28 cellular contexts compared by ENCODE assay signal in genomic region chr1:102977293-102977692, GRCh38.
"Had no signal": no experiment of that assay in that cellular context is flagged by ENCODE, and none has a peak within 500 bp of the region (broad histone marks: within the 10 kb centered on the region; RNA-seq: fewer than 3 reads in every experiment).

No MANE protein-coding gene starts in this region.

- H3K36me3 ChIP-seq: neural progenitor cell, ovary, sigmoid colon, stomach, thoracic aorta, thyroid gland, tibial nerve, upper lobe of left lung, vagina had no signal

- H3K9me3 ChIP-seq: ovary, psoas muscle, sigmoid colon, stomach, thoracic aorta, thyroid gland, tibial nerve, upper lobe of left lung, vagina had no signal

- H3K79me2 ChIP-seq: parathyroid adenoma had no signal

- H3K4me2 ChIP-seq: neural progenitor cell had no signal

- DNase-seq: natural killer cell; occipital lobe; ovary; posterior cingulate gyrus; psoas muscle; right cardiac atrium; sigmoid colon; small intestine; stimulated activated CD4-positive, alpha-beta T cell treated with anti-CD3 and anti-CD28 coated beads, Interleukin-15, amount 100 ng/mL, for 24 hours; stimulated activated CD4-positive, alpha-beta T cell treated with anti-CD3 and anti-CD28 coated beads, Interleukin-2, amount 100 ng/mL, for 24 hours; stimulated activated CD4-positive, alpha-beta T cell treated with anti-CD3 and anti-CD28 coated beads, Interleukin-2, amount 100 ng/mL, for 48 hours; stimulated activated CD4-positive, alpha-beta T cell treated with anti-CD3 and anti-CD28 coated beads, Interleukin-4, amount 100 ng/mL, for 24 hours; stimulated activated naive B cell treated with anti-CD40 and anti-IgM and Interleukin-4, amounts not matched to agents 10 μg/mL and 1 μg/mL and 100 μg/mL, for 72 hours; stimulated activated naive CD4-positive, alpha-beta T cell treated with Interleukin-2 at 50 U/mL for 16 hours; stomach; thyroid gland; trophoblast cell; upper lobe of left lung had no signal

- H3K36me3 Mint-ChIP-seq: natural killer cell; stimulated activated effector memory CD8-positive, alpha-beta T cell treated with anti-CD3 and anti-CD28 coated beads, Interleukin-12 subunit alpha, Interleukin-12 subunit beta, amount 100 ng/mL, for 72 hours; stimulated activated naive B cell treated with anti-CD40 and anti-IgM and Interleukin-4, amounts not matched to agents 10 μg/mL and 1 μg/mL and 100 μg/mL, for 72 hours had no signal

- H3K4me1 Mint-ChIP-seq: natural killer cell; nephron; neural progenitor cell; stimulated activated effector memory CD8-positive, alpha-beta T cell treated with anti-CD3 and anti-CD28 coated beads, Interleukin-12 subunit alpha, Interleukin-12 subunit beta, amount 100 ng/mL, for 72 hours; stimulated activated naive B cell treated with anti-CD40 and anti-IgM and Interleukin-4, amounts not matched to agents 10 μg/mL and 1 μg/mL and 100 μg/mL, for 72 hours had no signal

- H3K9me3 Mint-ChIP-seq: natural killer cell; nephron; neural progenitor cell; stimulated activated effector memory CD8-positive, alpha-beta T cell treated with anti-CD3 and anti-CD28 coated beads, Interleukin-12 subunit alpha, Interleukin-12 subunit beta, amount 100 ng/mL, for 72 hours; stimulated activated naive B cell treated with anti-CD40 and anti-IgM and Interleukin-4, amounts not matched to agents 10 μg/mL and 1 μg/mL and 100 μg/mL, for 72 hours; stimulated activated naive CD8-positive, alpha-beta T cell treated with anti-CD3 and anti-CD28 coated beads, Interleukin-15, Interleukin-2, amounts not matched to agents 100 ng/mL and 50 ng/mL, for 24 hours had no signal

- FAIRE-seq: small intestine, urothelium cell line had no signal

- H3K4me1 ChIP-seq: neural progenitor cell, parathyroid adenoma, psoas muscle, sigmoid colon, stomach, thyroid gland, tibial nerve, upper lobe of left lung, vagina had no signal

- H3K9ac ChIP-seq: neural progenitor cell, parathyroid adenoma had no signal

- H3K4me3 Mint-ChIP-seq: natural killer cell; nephron; neural progenitor cell; stimulated activated effector memory CD8-positive, alpha-beta T cell treated with anti-CD3 and anti-CD28 coated beads, Interleukin-12 subunit alpha, Interleukin-12 subunit beta, amount 100 ng/mL, for 72 hours; stimulated activated naive B cell treated with anti-CD40 and anti-IgM and Interleukin-4, amounts not matched to agents 10 μg/mL and 1 μg/mL and 100 μg/mL, for 72 hours; stimulated activated naive CD8-positive, alpha-beta T cell treated with anti-CD3 and anti-CD28 coated beads, Interleukin-15, Interleukin-2, amounts not matched to agents 100 ng/mL and 50 ng/mL, for 24 hours had no signal

- H3K27me3 ChIP-seq: neural progenitor cell, ovary, sigmoid colon, stomach, thyroid gland, tibial nerve, upper lobe of left lung, vagina had no signal

- ATAC-seq: natural killer cell; psoas muscle; right cardiac atrium; stimulated activated effector memory CD8-positive, alpha-beta T cell treated with anti-CD3 and anti-CD28 coated beads, Interleukin-12 subunit alpha, Interleukin-12 subunit beta, amount 100 ng/mL, for 72 hours; stimulated activated naive B cell treated with anti-CD40 and anti-IgM and Interleukin-4, amounts not matched to agents 10 μg/mL and 1 μg/mL and 100 μg/mL, for 72 hours had no signal

- H2AFZ ChIP-seq: neural progenitor cell, parathyroid adenoma had no signal

- H3K27me3 Mint-ChIP-seq: progenitor cell of endocrine pancreas; stimulated activated naive B cell treated with anti-CD40 and anti-IgM and Interleukin-4, amounts not matched to agents 10 μg/mL and 1 μg/mL and 100 μg/mL, for 72 hours; stimulated activated naive CD8-positive, alpha-beta T cell treated with anti-CD3 and anti-CD28 coated beads, Interleukin-15, Interleukin-2, amounts not matched to agents 100 ng/mL and 50 ng/mL, for 24 hours had no signal

- H3K27ac ChIP-seq: neural progenitor cell, ovary, parathyroid adenoma, psoas muscle, sigmoid colon, stomach, thoracic aorta, thyroid gland, tibial nerve, upper lobe of left lung, vagina had no signal

- H3K27ac Mint-ChIP-seq: natural killer cell; nephron; neural progenitor cell; progenitor cell of endocrine pancreas; stimulated activated effector memory CD8-positive, alpha-beta T cell treated with anti-CD3 and anti-CD28 coated beads, Interleukin-12 subunit alpha, Interleukin-12 subunit beta, amount 100 ng/mL, for 72 hours; stimulated activated naive B cell treated with anti-CD40 and anti-IgM and Interleukin-4, amounts not matched to agents 10 μg/mL and 1 μg/mL and 100 μg/mL, for 72 hours; stimulated activated naive CD8-positive, alpha-beta T cell treated with anti-CD3 and anti-CD28 coated beads, Interleukin-15, Interleukin-2, amounts not matched to agents 100 ng/mL and 50 ng/mL, for 24 hours had no signal

- H3K4me3 ChIP-seq: neural progenitor cell, ovary, psoas muscle, sigmoid colon, stomach, thoracic aorta, thyroid gland, tibial nerve, upper lobe of left lung, vagina had no signal
